Comparison of ENCODE assay signal across 2 cellular contexts in genomic region chr10:26743091-26743490, GRCh38.
TF ChIP-seq lines count a peak whose summit lies in the region.

No MANE protein-coding gene starts in this region.

TF ChIP-seq in IMR-90, 13 proteins besides CTCF, POLR2A, EP300 and RAD21:
- TF ChIP-seq FOS (IDR thresholded peaks at IDR 0.05; ENCODE audit: low read depth, low read length): no peak
- TF ChIP-seq SMC3 (IDR thresholded peaks at IDR 0.05; ENCODE audit: low read depth, low read length): no peak
- TF ChIP-seq BHLHE40 (IDR thresholded peaks at IDR 0.05; ENCODE audit: low read depth, low read length): no peak
- TF ChIP-seq MXI1 (IDR thresholded peaks at IDR 0.05; ENCODE audit: borderline replicate concordance, low read depth, low read length): no peak
- TF ChIP-seq MAFK (IDR thresholded peaks at IDR 0.05; ENCODE audit: low read depth, low read length): no peak
- TF ChIP-seq RFX5 (IDR thresholded peaks at IDR 0.05; ENCODE audit: low read depth, low read length): no peak
- TF ChIP-seq ELK1 (IDR thresholded peaks at IDR 0.05; ENCODE audit: borderline replicate concordance, low read depth, low read length): no peak
- TF ChIP-seq CHD1 (IDR thresholded peaks at IDR 0.05; ENCODE audit: low read depth, low read length): no peak
- no peak for TF ChIP-seq MAZ (IDR thresholded peaks at IDR 0.05; ENCODE audit: borderline replicate concordance, low read depth, low read length)
- no peak for TF ChIP-seq RCOR1 (IDR thresholded peaks at IDR 0.05; ENCODE audit: insufficient replicate concordance, low read length)
- TF ChIP-seq USF2 (IDR thresholded peaks at IDR 0.05; ENCODE audit: low read depth, low read length): no peak
- TF ChIP-seq CEBPB (IDR thresholded peaks at IDR 0.05; ENCODE audit: low read depth, low read length): no peak
TF ChIP-seq in IMR-90: peak in this region for 0.

TF ChIP-seq in GM12878, 131 proteins besides CTCF, POLR2A, EP300 and RAD21:
- TF ChIP-seq ZBTB11 (CRISPR knock-in tag; IDR thresholded peaks at IDR 0.05) (no peak), TCF12 (IDR thresholded peaks at IDR 0.05; ENCODE audit: low read depth, low read length) (no peak), ZNF622 (IDR thresholded peaks at IDR 0.05) (no peak), PML (IDR thresholded peaks at IDR 0.05; ENCODE audit: low read length) (no peak), ZNF384 (IDR thresholded peaks at IDR 0.05; ENCODE audit: borderline replicate concordance, low read depth, low read length) (no peak), RBBP5 (conservative IDR thresholded peaks at IDR 0.05) (no peak), BCL3 (IDR thresholded peaks at IDR 0.05; ENCODE audit: borderline replicate concordance, insufficient read depth, low read depth, low read length, poor library complexity, severe bottlenecking) (peak; percentile 30), CEBPB (IDR thresholded peaks at IDR 0.05; ENCODE audit: borderline replicate concordance in 1 of 2, low read depth in 2 of 2, low read length in 2 of 2) (no peak)
